In the genomic region with DNA sequence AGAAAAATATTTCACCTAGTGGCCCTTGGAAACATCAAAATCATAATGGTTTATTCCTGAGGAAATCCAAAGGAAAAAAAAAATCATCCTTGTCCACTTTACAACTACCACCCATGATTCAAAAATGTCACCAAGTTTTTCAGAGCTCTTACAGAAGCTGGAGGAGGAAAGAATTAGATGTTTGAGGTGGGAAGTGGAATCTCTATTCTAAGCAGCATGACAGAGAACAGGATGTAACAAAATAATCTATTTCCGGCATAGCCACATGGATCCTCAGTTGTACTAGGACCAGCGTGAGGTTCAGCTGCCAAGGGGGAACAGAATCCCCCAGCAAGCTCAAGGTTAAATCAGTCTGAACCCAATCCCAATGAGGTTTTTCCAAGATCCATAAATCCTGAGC, we compare ENCODE assay signal across 11 cellular contexts. TPM values are rescaled to one million over a fixed set of nuclear protein-coding genes. Genes with fewer than 3 reads are reported as not detected.
DNase-seq lines count a peak whose midpoint lies in the region; ATAC-seq, FAIRE-seq and TF ChIP-seq lines count a peak whose summit lies in the region.
"Had no signal": no experiment of that assay in that cellular context is flagged by ENCODE, and none has a peak within 500 bp of the region (broad histone marks: within the 10 kb centered on the region; RNA-seq: fewer than 3 reads in every experiment).

No MANE protein-coding gene starts in this region.

- H3K27ac Mint-ChIP-seq in activated naive CD4-positive, alpha-beta T cell treated with anti-CD3 and anti-CD28 coated beads, Interleukin-2, amount 50 U/mL, for 72 hours = peak overlapping the region in 1 of 2 donors; percentile 0
- H3K27ac Mint-ChIP-seq in activated CD8-positive, alpha-beta T cell treated with anti-CD3 and anti-CD28 coated beads for 36 hours = peak overlapping the region; percentile 90
- peak overlapping the region in 1 of 2 donors; percentile 63 for H3K27ac Mint-ChIP-seq in stimulated activated naive CD8-positive, alpha-beta T cell treated with anti-CD3 and anti-CD28 coated beads, Interleukin-15, amount 100 ng/mL, for 72 hours

- POLR2A ChIA-PET in activated CD8-positive, alpha-beta T cell treated with anti-CD3 and anti-CD28 coated beads for 36 hours (lab: Charles Lee) = interaction anchor here (0.7 kb wide), 1 partner anchor 8 kb away, joined by 3 read pairs; no protein-coding TSS in a partner anchor

- no peak overlapping the region for H3K4me3 Mint-ChIP-seq in activated CD8-positive, alpha-beta T cell treated with anti-CD3 and anti-CD28 coated beads for 36 hours
- H3K4me3 Mint-ChIP-seq in stimulated activated naive CD8-positive, alpha-beta T cell treated with anti-CD3 and anti-CD28 coated beads, Interleukin-15, amount 100 ng/mL, for 72 hours = peak overlapping the region in 1 of 2 donors; percentile 20

- no peaks in the 10 kb centered on the region for H3K27me3 ChIP-seq in keratinocyte (ENCODE audit: control insufficient read depth, extremely low read depth, insufficient read depth, low read length)
- H3K27me3 ChIP-seq: left lung had no signal

- H3K4me3 ChIP-seq in keratinocyte (ENCODE audit: control insufficient read depth in 2 of 3, extremely low read depth in 1 of 3, insufficient read depth in 2 of 3, low read depth in 1 of 3, low read length in 3 of 3) = no peak overlapping the region
- H3K4me3 ChIP-seq: left lung had no signal

- TF ChIP-seq CTCF in activated CD8-positive, alpha-beta T cell treated with anti-CD3 and anti-CD28 coated beads for 36 hours (IDR thresholded peaks at IDR 0.05) = no peak
- no peak for TF ChIP-seq CTCF in keratinocyte (optimal IDR thresholded peaks at IDR 0.05 in 1 of 3, IDR thresholded peaks at IDR 0.05 in 1 of 3, conservative IDR thresholded peaks at IDR 0.05 in 1 of 3; ENCODE audit: extremely low read depth in 1 of 3, insufficient read depth in 2 of 3, low read length in 3 of 3)

- dilution Hi-C loops in keratinocyte (cut with MboI; ENCODE audit: extremely low pct_ligation_motif_present, low sequenced_read_pairs) = no loop called here

- FAIRE-seq in keratinocyte (lab: Jason Lieb, UNC) = peak; percentile 39

- peaks cover 91% of the 10 kb centered on the region for H3K79me2 ChIP-seq in keratinocyte (ENCODE audit: control insufficient read depth, insufficient read depth, low read length)

- no peaks in the 10 kb centered on the region for H4K20me1 ChIP-seq in keratinocyte (ENCODE audit: control insufficient read depth, extremely low read depth, insufficient read depth, low read length)

- H3K9me3 Mint-ChIP-seq in activated naive CD4-positive, alpha-beta T cell treated with anti-CD3 and anti-CD28 coated beads, Interleukin-2, amount 50 U/mL, for 72 hours = peaks cover 0 to 15% of the 10 kb centered on the region in 2 donors
- peaks cover 11% of the 10 kb centered on the region for H3K9me3 Mint-ChIP-seq in activated CD8-positive, alpha-beta T cell treated with anti-CD3 and anti-CD28 coated beads for 36 hours
- H3K9me3 Mint-ChIP-seq in stimulated activated naive CD8-positive, alpha-beta T cell treated with anti-CD3 and anti-CD28 coated beads, Interleukin-15, amount 100 ng/mL, for 72 hours = peaks cover 10 to 21% of the 10 kb centered on the region in 2 donors

- H3K4me2 ChIP-seq in keratinocyte (ENCODE audit: control insufficient read depth, extremely low read depth, insufficient read depth, low read depth, low read length) = no peak overlapping the region

- H3K36me3 Mint-ChIP-seq in activated naive CD4-positive, alpha-beta T cell treated with anti-CD3 and anti-CD28 coated beads, Interleukin-2, amount 50 U/mL, for 72 hours = peaks cover 6 to 43% of the 10 kb centered on the region in 2 donors
- peaks cover 48% of the 10 kb centered on the region for H3K36me3 Mint-ChIP-seq in activated CD8-positive, alpha-beta T cell treated with anti-CD3 and anti-CD28 coated beads for 36 hours (ENCODE audit: low read depth)

- intact Hi-C loops in activated CD8-positive, alpha-beta T cell treated with anti-CD3 and anti-CD28 coated beads for 36 hours (cut with micrococcal nuclease) = no loop called here

- H3K36me3 ChIP-seq in keratinocyte (ENCODE audit: control insufficient read depth in 2 of 2, extremely low read depth in 1 of 2, insufficient read depth in 2 of 2, low read length in 2 of 2) = no peaks in the 10 kb centered on the region
- H3K36me3 ChIP-seq: left lung had no signal

- peaks cover 74% of the 10 kb centered on the region for H3K4me1 Mint-ChIP-seq in activated CD8-positive, alpha-beta T cell treated with anti-CD3 and anti-CD28 coated beads for 36 hours (ENCODE audit: low read depth)
- H3K4me1 Mint-ChIP-seq in stimulated activated naive CD8-positive, alpha-beta T cell treated with anti-CD3 and anti-CD28 coated beads, Interleukin-15, amount 100 ng/mL, for 72 hours = peaks cover 91% of the 10 kb centered on the region

- peaks cover 3% of the 10 kb centered on the region for H3K9me1 ChIP-seq in keratinocyte (ENCODE audit: control insufficient read depth, extremely low read depth, insufficient read depth, low read length)

- H3K9me3 ChIP-seq in keratinocyte (ENCODE audit: control insufficient read depth, low read depth, low read length) = no peaks in the 10 kb centered on the region
- H3K9me3 ChIP-seq: left lung had no signal

- H3K4me1 ChIP-seq in keratinocyte (ENCODE audit: control insufficient read depth, extremely low read depth, insufficient read depth, low read length) = peaks cover 15% of the 10 kb centered on the region

- no peak overlapping the region for H3K27ac ChIP-seq in keratinocyte (ENCODE audit: control insufficient read depth, insufficient read depth, low read length)

- CTCF ChIA-PET in activated CD8-positive, alpha-beta T cell treated with anti-CD3 and anti-CD28 coated beads for 36 hours (lab: Charles Lee) = interaction anchor here (1.0 to 1.5 kb wide), 2 partner anchors 40 to 54 kb away, joined by 4 to 5 read pairs; a partner anchor contains a TSS

- no peak overlapping the region for H2AFZ ChIP-seq in keratinocyte (ENCODE audit: control insufficient read depth, low read length)

- H3K9ac ChIP-seq in keratinocyte (ENCODE audit: control insufficient read depth, extremely low read depth, insufficient read depth, low read length) = no peak overlapping the region

- no peak for DNase-seq in activated naive CD4-positive, alpha-beta T cell treated with anti-CD3 and anti-CD28 coated beads, Interleukin-2, amount 50 U/mL, for 72 hours (ENCODE audit: low spot score in 2 of 2)
- no peak for DNase-seq in activated naive CD4-positive, alpha-beta T cell treated with anti-CD3 and anti-CD28 coated beads, Interleukin-2, amount 50 U/mL, for 16 hours
- DNase-seq in activated CD8-positive, alpha-beta T cell treated with anti-CD3 and anti-CD28 coated beads for 36 hours = no peak
- DNase-seq in keratinocyte (ENCODE audit: low read depth, low spot score) = no peak
- no peak for DNase-seq in stimulated activated naive CD8-positive, alpha-beta T cell treated with anti-CD3 and anti-CD28 coated beads, Interleukin-15, amount 100 ng/mL, for 72 hours
- DNase-seq in activated gamma-delta T cell (lab: John Stamatoyannopoulos, UW) = no peak
- no peak for DNase-seq in iPS-NIHi11 (ENCODE audit: low spot score)
- DNase-seq in KG1 (lab: John Stamatoyannopoulos, UW) = no peak
- DNase-seq: activated CD8-positive, alpha-beta memory T cell treated with anti-CD3 and anti-CD28 coated beads for 24 hours; effector CD8-positive, alpha-beta T cell; left lung had no signal

- no peaks in the 10 kb centered on the region for H3K27me3 Mint-ChIP-seq in activated CD8-positive, alpha-beta T cell treated with anti-CD3 and anti-CD28 coated beads for 36 hours
- no peaks in the 10 kb centered on the region for H3K27me3 Mint-ChIP-seq in stimulated activated naive CD8-positive, alpha-beta T cell treated with anti-CD3 and anti-CD28 coated beads, Interleukin-15, amount 100 ng/mL, for 72 hours

- peak; percentile 53 to 58 for ATAC-seq in activated naive CD4-positive, alpha-beta T cell treated with anti-CD3 and anti-CD28 coated beads, Interleukin-2, amount 50 U/mL, for 72 hours
- ATAC-seq in activated CD8-positive, alpha-beta T cell treated with anti-CD3 and anti-CD28 coated beads for 36 hours = peak; percentile 40
- ATAC-seq in stimulated activated naive CD8-positive, alpha-beta T cell treated with anti-CD3 and anti-CD28 coated beads, Interleukin-15, amount 100 ng/mL, for 72 hours = peak; percentile 53
- ATAC-seq: left lung had no signal

RNA-seq across cellular contexts. Expression of a gene that starts 40.2 kb away (rescaled TPM):
- 10 to 100 TPM; 40.7 to 41.7 TPM for total RNA-seq in activated naive CD4-positive, alpha-beta T cell treated with anti-CD3 and anti-CD28 coated beads, Interleukin-2, amount 50 U/mL, for 72 hours
- 10 to 100 TPM; 49.3 to 52.6 TPM for total RNA-seq in activated CD8-positive, alpha-beta T cell treated with anti-CD3 and anti-CD28 coated beads for 36 hours
- 36.5 to 48.4 TPM (median 44.0 TPM) in 3 replicates for polyA plus RNA-seq in keratinocyte
- polyA plus RNA-seq in keratinocyte (2011; ENCODE audit: low read depth) = 26.6 TPM
- 34.3 and 54.3 TPM in 2 replicates for polyA plus RNA-seq in keratinocyte (2011; cell fraction: cytosol; rRNA removed)
- polyA plus RNA-seq in keratinocyte (2011; cell fraction: nucleus; rRNA removed) = 40.9 and 43.3 TPM in 2 replicates
- 28.3 and 28.4 TPM in 2 replicates for polyA plus RNA-seq in keratinocyte (2012; ENCODE audit: low replicate concordance)
- polyA minus RNA-seq in keratinocyte = 57.7 to 102 TPM (median 100 TPM) in 3 replicates
- polyA minus RNA-seq in keratinocyte (2011; cell fraction: cytosol; rRNA and poly(A)+ RNA removed) = 58.7 TPM
- 35.9 and 69.2 TPM in 2 replicates for polyA minus RNA-seq in keratinocyte (2011; cell fraction: nucleus; rRNA and poly(A)+ RNA removed)
